Comparison of ENCODE assay signal across 1 cellular context in genomic region chr6:27864906-27865883, GRCh38.
TF ChIP-seq lines count a peak whose summit lies in the region.

No MANE protein-coding gene starts in this region.

TF ChIP-seq in H1, 55 proteins besides CTCF, POLR2A, EP300 and RAD21:
- TF ChIP-seq BRCA1 (IDR thresholded peaks at IDR 0.05; ENCODE audit: low read depth, low read length) (no peak), TBP (IDR thresholded peaks at IDR 0.05; ENCODE audit: low read depth, low read length) (peak; percentile 98), YY1 (IDR thresholded peaks at IDR 0.05; ENCODE audit: low read depth, low read length) (0 out of 2 replicates have a peak, but pooled peaks have one; percentile 68), SP1 (IDR thresholded peaks at IDR 0.05; ENCODE audit: low read depth, low read length) (peak; percentile 96), E2F6 (IDR thresholded peaks at IDR 0.05) (peak; percentile 55; the same call in 1 of the 2 replicates), SIN3A (conservative IDR thresholded peaks at IDR 0.05 in 1 of 2, IDR thresholded peaks at IDR 0.05 in 1 of 2; ENCODE audit: low read depth in 1 of 2, low read length in 2 of 2) (peak in 1 of 2 experiments; percentile 16; a peak in 1 of 4 replicates), HDAC2 (IDR thresholded peaks at IDR 0.05; ENCODE audit: borderline replicate concordance in 1 of 2, low read depth in 2 of 2, low read length in 2 of 2) (no peak), KDM5A (IDR thresholded peaks at IDR 0.05; ENCODE audit: low read length) (peak; percentile 44; the same call in 1 of the 2 replicates), SP4 (IDR thresholded peaks at IDR 0.05; ENCODE audit: low read length) (no peak), KDM4A (IDR thresholded peaks at IDR 0.05; ENCODE audit: low read depth, low read length, severe bottlenecking) (no peak), HDAC6 (IDR thresholded peaks at IDR 0.05; ENCODE audit: low read depth, low read length) (no peak), RNF2 (IDR thresholded peaks at IDR 0.05; ENCODE audit: borderline replicate concordance, low read depth, low read length, missing control alignments, poor library complexity, severe bottlenecking) (no peak), CTBP2 (IDR thresholded peaks at IDR 0.05; ENCODE audit: borderline replicate concordance, insufficient read depth, insufficient read length, low read length) (no peak), KDM1A (IDR thresholded peaks at IDR 0.05; ENCODE audit: borderline replicate concordance, low read length) (0 out of 2 replicates have a peak, but pooled peaks have one; percentile 19), BCL11A (IDR thresholded peaks at IDR 0.05; ENCODE audit: low read depth in 2 of 2, low read length in 2 of 2) (no peak), TCF12 (IDR thresholded peaks at IDR 0.05; ENCODE audit: low read depth, low read length) (no peak), MAX (IDR thresholded peaks at IDR 0.05) (no peak), POLR2AphosphoS5 (IDR thresholded peaks at IDR 0.05; ENCODE audit: low read depth, low read length) (peak; percentile 99), FOSL1 (IDR thresholded peaks at IDR 0.05; ENCODE audit: insufficient read depth, low read depth, low read length) (0 out of 2 replicates have a peak, but pooled peaks have one; percentile 4), SUZ12 (IDR thresholded peaks at IDR 0.05; ENCODE audit: low read length) (no peak), ASH2L (IDR thresholded peaks at IDR 0.05; ENCODE audit: low read length) (no peak), BACH1 (IDR thresholded peaks at IDR 0.05; ENCODE audit: low read length) (peak; percentile 41; the same call in 1 of the 2 replicates), ZNF274 (IDR thresholded peaks at IDR 0.05; ENCODE audit: borderline replicate concordance, extremely low read depth, low read length) (no peak), PHF8 (conservative IDR thresholded peaks at IDR 0.05; ENCODE audit: low read depth, low read length) (peak; percentile 21), TEAD4 (IDR thresholded peaks at IDR 0.05; ENCODE audit: low read depth, low read length) (no peak), GABPA (IDR thresholded peaks at IDR 0.05; ENCODE audit: borderline replicate concordance, insufficient read depth, low read length) (no peak; the same call in 1 of the 2 replicates), SAP30 (IDR thresholded peaks at IDR 0.05; ENCODE audit: insufficient read depth, insufficient replicate concordance, low read length) (no peak), MAFK (IDR thresholded peaks at IDR 0.05; ENCODE audit: low read depth, low read length) (no peak), TAF7 (optimal IDR thresholded peaks at IDR 0.05; ENCODE audit: borderline replicate concordance, low read depth, low read length) (peak; percentile 97), CHD7 (IDR thresholded peaks at IDR 0.05; ENCODE audit: insufficient replicate concordance, low read length) (peak; percentile 34), EZH2 (IDR thresholded peaks at IDR 0.05; ENCODE audit: low read depth, low read length, severe bottlenecking) (no peak), SIRT6 (IDR thresholded peaks at IDR 0.05; ENCODE audit: low read length) (peak; percentile 95), USF2 (IDR thresholded peaks at IDR 0.05; ENCODE audit: low read length) (peak; percentile 34; the same call in 1 of the 2 replicates), CREB1 (IDR thresholded peaks at IDR 0.05) (peak; percentile 95), GTF2F1 (IDR thresholded peaks at IDR 0.05; ENCODE audit: borderline replicate concordance, low read depth, low read length) (peak; percentile 98), SIX5 (IDR thresholded peaks at IDR 0.05; ENCODE audit: low read depth, low read length) (peak; percentile 19; the same call in 1 of the 2 replicates), JUND (IDR thresholded peaks at IDR 0.05; ENCODE audit: low read length) (peak; percentile 100), JUN (IDR thresholded peaks at IDR 0.05; ENCODE audit: low read depth, low read length) (peak; percentile 86), EGR1 (IDR thresholded peaks at IDR 0.05; ENCODE audit: borderline replicate concordance, low read depth, low read length) (no peak; the same call in 1 of the 2 replicates), RFX5 (IDR thresholded peaks at IDR 0.05; ENCODE audit: borderline replicate concordance, low read depth, low read length) (no peak), SP2 (IDR thresholded peaks at IDR 0.05; ENCODE audit: low read length) (no peak), ATF2 (IDR thresholded peaks at IDR 0.05; ENCODE audit: low read length) (peak; percentile 87; the same call in 1 of the 2 replicates), CHD2 (IDR thresholded peaks at IDR 0.05; ENCODE audit: low read length) (no peak; the same call in none of the 2 replicates), CEBPB (IDR thresholded peaks at IDR 0.05; ENCODE audit: low read depth, low read length) (no peak), NRF1 (IDR thresholded peaks at IDR 0.05; ENCODE audit: low read depth, low read length) (no peak), NANOG (IDR thresholded peaks at IDR 0.05; ENCODE audit: insufficient read depth, low read depth, low read length, poor library complexity, severe bottlenecking) (no peak), CHD1 (IDR thresholded peaks at IDR 0.05; ENCODE audit: low read depth, low read length) (peak; percentile 84; the same call in 1 of the 2 replicates), CBX5 (IDR thresholded peaks at IDR 0.05; ENCODE audit: low read depth, low read length) (no peak), ATF3 (IDR thresholded peaks at IDR 0.05; ENCODE audit: insufficient read depth, low read depth, low read length) (no peak), SRF (IDR thresholded peaks at IDR 0.05; ENCODE audit: low read depth, low read length) (no peak), POU5F1 (IDR thresholded peaks at IDR 0.05; ENCODE audit: low read depth, low read length) (no peak), TAF1 (IDR thresholded peaks at IDR 0.05; ENCODE audit: low read depth, low read length) (peak; percentile 97), RXRA (IDR thresholded peaks at IDR 0.05; ENCODE audit: insufficient read depth, low read depth, low read length) (no peak), CBX8 (IDR thresholded peaks at IDR 0.05; ENCODE audit: borderline replicate concordance, low read depth, low read length) (no peak), RBBP5 (IDR thresholded peaks at IDR 0.05; ENCODE audit: borderline replicate concordance, low read depth, low read length) (no peak)
